8 cellular contexts compared by ENCODE assay signal in genomic region chr9:34458013-34458966, GRCh38.
DNase-seq lines count a peak whose midpoint lies in the region; ATAC-seq and TF ChIP-seq lines count a peak whose summit lies in the region.

TSS of gene DNAI1 (plus strand) at chr9:34458805. CDS start at chr9:34459006, 201 bp downstream.
TSS of gene FAM219A (minus strand) at chr9:34458570. CDS start at chr9:34458263, 307 bp downstream.

- ATAC-seq in GM19372 (IDR thresholded peaks at IDR 0.05; ENCODE audit: low read depth, unreplicated experiment) = peak; percentile 92
- ATAC-seq in HG03521 (IDR thresholded peaks at IDR 0.05; ENCODE audit: unreplicated experiment) = peak; percentile 97

- no peak for TF ChIP-seq CTCF in C4-2B (conservative IDR thresholded peaks at IDR 0.05)

- DNase-seq in NCI-H69 (lab: John Stamatoyannopoulos, UW) (peak; percentile 100), cortex of kidney (lab: John Stamatoyannopoulos, UW) (peak; percentile 58), left kidney (ENCODE audit: low read depth, low spot score) (peak; percentile 100)
- peak; percentile 99 for DNase-seq in activated CD4-positive, alpha-beta T cell treated with anti-CD3 and anti-CD28 coated beads, Interleukin-2, amount 50 U/mL, for 1 hour
- peak; percentile 99 for DNase-seq in stimulated activated CD4-positive, alpha-beta T cell treated with anti-CD3 and anti-CD28 coated beads, Interleukin-1b, Interleukin-23, amount 100 ng/mL, for 48 hours

- peak within 1 kb of the TSS; percentile 68 for H3K27ac ChIP-seq in C4-2B

Comparison
In these comparisons a context has a peak if more than half of its experiments do, and no peak if none do; other contexts are left out.
1. Peak in every context shown above with its lines: DNase-seq, ATAC-seq and H3K27ac ChIP-seq.